10 cellular contexts compared by ENCODE assay signal in the genomic region with DNA sequence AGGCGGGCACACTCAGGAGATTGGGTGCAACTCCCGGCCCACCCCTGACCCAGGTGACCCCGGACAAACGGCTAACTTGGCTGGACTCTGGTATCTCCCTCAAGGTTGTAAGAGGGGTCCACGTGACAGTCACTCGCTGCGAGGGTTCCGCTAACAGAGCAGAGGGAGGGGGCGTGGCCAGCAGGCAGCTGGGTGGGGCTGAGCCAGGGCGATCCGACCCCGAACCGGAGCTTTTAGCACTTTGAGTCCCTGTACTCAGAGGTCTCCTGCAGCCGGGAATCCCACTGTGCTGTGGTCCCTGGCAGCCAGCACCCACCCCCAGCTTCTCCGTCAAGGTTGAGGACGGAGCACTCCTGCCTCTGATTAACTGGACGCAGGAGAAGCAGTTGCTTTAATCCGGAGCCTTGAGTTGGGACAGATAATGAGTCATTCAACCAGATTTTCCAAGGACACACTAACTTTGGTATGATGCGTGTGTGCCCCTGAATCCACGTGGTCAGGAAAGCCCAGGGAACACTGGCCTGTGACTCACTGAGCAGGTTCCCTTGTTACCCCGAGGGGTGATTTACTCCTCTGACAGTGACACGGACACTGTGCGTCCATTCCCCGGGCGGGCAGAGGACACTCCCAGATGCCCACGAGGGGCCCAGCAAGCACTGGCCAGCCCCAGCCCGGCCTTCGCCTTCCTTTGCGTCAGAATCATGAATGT. TPM values are rescaled to one million over a fixed set of nuclear protein-coding genes. Genes with fewer than 3 reads are reported as not detected.
DNase-seq lines count a peak whose midpoint lies in the region; FAIRE-seq and TF ChIP-seq lines count a peak whose summit lies in the region.
"Had no signal": no experiment of that assay in that cellular context is flagged by ENCODE, and none has a peak within 500 bp of the region (broad histone marks: within the 10 kb centered on the region; RNA-seq: fewer than 3 reads in every experiment).

No MANE protein-coding gene starts in this region.

- no peak for TF ChIP-seq CTCF in cardiac muscle cell (IDR thresholded peaks at IDR 0.05; ENCODE audit: low read depth, low read length)
- no peak for TF ChIP-seq CTCF in esophagus muscularis mucosa (IDR thresholded peaks at IDR 0.05)

- H3K4me3 ChIP-seq in cardiac muscle cell (peak overlapping the region; percentile 1), skeletal muscle satellite cell (ENCODE audit: low read length) (no peak overlapping the region), esophagus muscularis mucosa (peak overlapping the region in 2 of 4 donors; percentile 18 to 30), small intestine (ENCODE audit: low read depth in 1 of 2, low read length in 2 of 2) (no peak overlapping the region)
- H3K4me3 ChIP-seq: uterus had no signal

- peak; percentile 45 to 70 (median 47) for DNase-seq in NCI-H1417 (lab: John Stamatoyannopoulos, UW)
- DNase-seq in NCI-H1417 treated with DMSO at 0.1 percent for 48 hours (lab: John Stamatoyannopoulos, UW), result no peak
- peak; percentile 92 for DNase-seq in RPMI7951 (ENCODE audit: low read depth)
- DNase-seq in cardiac muscle cell (ENCODE audit: low read depth in 1 of 2, low spot score in 1 of 2), result peak; percentile 2 to 82
- no peak for DNase-seq in esophagus muscularis mucosa (ENCODE audit: extremely low spot score)
- DNase-seq in NCI-H2029 treated with DMSO at 0.1 percent for 48 hours (lab: John Stamatoyannopoulos, UW), result no peak
- no peak for DNase-seq in small intestine

- intact Hi-C loops in esophagus muscularis mucosa (cut with DNase I), result no loop called here

- peaks cover 10% of the 10 kb centered on the region for H3K27me3 ChIP-seq in cardiac muscle cell
- H3K27me3 ChIP-seq in skeletal muscle satellite cell (ENCODE audit: control insufficient read depth, insufficient read depth, low read length), result peaks cover 10% of the 10 kb centered on the region
- H3K27me3 ChIP-seq in esophagus muscularis mucosa, result peaks cover 0 to 87% (median 3%) of the 10 kb centered on the region in 4 donors
- H3K27me3 ChIP-seq in small intestine (ENCODE audit: control insufficient read depth in 2 of 2, insufficient read depth in 2 of 2, low read length in 2 of 2), result no peaks in the 10 kb centered on the region

- TF ChIP-seq EP300 in esophagus muscularis mucosa (IDR thresholded peaks at IDR 0.05), result no peak

- FAIRE-seq in small intestine (lab: Jason Lieb, UNC), result no peak

- peak overlapping the region; percentile 59 for H3K4me2 ChIP-seq in skeletal muscle satellite cell (ENCODE audit: low read length)

- 66% methylated on average over 10 of the region's 29 CpGs for WGBS in esophagus muscularis mucosa
- WGBS in small intestine, 3 donors, result 13 to 38% (median 37%) methylated on average over 29 of the region's 29 CpGs

- H3K36me3 ChIP-seq in cardiac muscle cell, result no peaks in the 10 kb centered on the region
- no peaks in the 10 kb centered on the region for H3K36me3 ChIP-seq in skeletal muscle satellite cell (ENCODE audit: insufficient read depth, low read length)
- no peaks in the 10 kb centered on the region for H3K36me3 ChIP-seq in esophagus muscularis mucosa
- no peaks in the 10 kb centered on the region for H3K36me3 ChIP-seq in small intestine (ENCODE audit: control insufficient read depth in 2 of 2, insufficient read depth in 2 of 2, low read length in 2 of 2)
- H3K36me3 ChIP-seq: uterus had no signal

- no peak for TF ChIP-seq POLR2A in esophagus muscularis mucosa (IDR thresholded peaks at IDR 0.05; ENCODE audit: low read depth)

- H3K27ac ChIP-seq in cardiac muscle cell, result no peak overlapping the region
- H3K27ac ChIP-seq in esophagus muscularis mucosa (replicated peaks in 1 of 4), result no peak overlapping the region
- no peak overlapping the region for H3K27ac ChIP-seq in small intestine (ENCODE audit: low read depth in 1 of 2, low read length in 1 of 2)
- H3K27ac ChIP-seq: uterus had no signal

- H3K4me1 ChIP-seq in cardiac muscle cell (ENCODE audit: low read depth), result no peaks in the 10 kb centered on the region
- no peaks in the 10 kb centered on the region for H3K4me1 ChIP-seq in skeletal muscle satellite cell (ENCODE audit: control insufficient read depth, insufficient read depth, low read length)
- peaks cover 5 to 15% (median 10%) of the 10 kb centered on the region in 4 donors for H3K4me1 ChIP-seq in esophagus muscularis mucosa
- no peaks in the 10 kb centered on the region for H3K4me1 ChIP-seq in small intestine (ENCODE audit: control insufficient read depth in 2 of 2, insufficient read depth in 1 of 2, low read depth in 1 of 2, low read length in 1 of 2)
- H3K4me1 ChIP-seq: uterus had no signal

- no peaks in the 10 kb centered on the region for H3K9me3 ChIP-seq in cardiac muscle cell (ENCODE audit: low read depth)
- no peaks in the 10 kb centered on the region for H3K9me3 ChIP-seq in skeletal muscle satellite cell (replicated peaks; ENCODE audit: low read length)
- H3K9me3 ChIP-seq in esophagus muscularis mucosa, result no peaks in the 10 kb centered on the region
- no peaks in the 10 kb centered on the region for H3K9me3 ChIP-seq in small intestine (ENCODE audit: control insufficient read depth, low read depth)
- H3K9me3 ChIP-seq: uterus had no signal

- no peak overlapping the region for H3K9ac ChIP-seq in skeletal muscle satellite cell (ENCODE audit: low read depth, low read length)

RNA-seq across cellular contexts. Expression of gene TRPM2, which starts 16.8 kb away (rescaled TPM):
- 6.7 and 10.4 TPM in 2 replicates for total RNA-seq in RPMI7951 (2014; rRNA removed; shearing (Covaris generic))
- total RNA-seq in cardiac muscle cell (not detected in 2 replicates), esophagus muscularis mucosa (1 to 10 TPM; 1.6 to 3.5 (median 2.7) TPM)
- polyA plus RNA-seq in cardiac muscle cell (not detected in 2 replicates), small intestine (1 to 10 TPM in 2 of 3 donors, under 1 TPM in 1; 0.89 to 2.7 (median 2.7) TPM)
- total RNA-seq in skeletal muscle satellite cell (2012; rRNA removed), result not detected in 2 replicates
- polyA plus RNA-seq: AG04450 had no signal

RNA-seq across cellular contexts. Expression of gene CFAP410, which starts 31.0 kb away (rescaled TPM):
- 5.9 and 9.8 TPM in 2 replicates for total RNA-seq in RPMI7951 (2014; rRNA removed; shearing (Covaris generic))
- 40.9 and 46.7 TPM in 2 replicates for total RNA-seq in cardiac muscle cell
- polyA plus RNA-seq in cardiac muscle cell, result 34.0 and 37.1 TPM in 2 replicates
- 5.1 and 8.5 TPM in 2 replicates for total RNA-seq in skeletal muscle satellite cell (2012; rRNA removed)
- 10 to 100 TPM; 26.6 to 43.5 (median 32.3) TPM for total RNA-seq in esophagus muscularis mucosa
- polyA plus RNA-seq in small intestine, result 10 to 100 TPM; 17.9 to 35.9 (median 32.1) TPM

Comparison
In these comparisons a context has a peak if more than half of its experiments do, and no peak if none do; other contexts are left out.
1. DNase-seq: peak in NCI-H1417 (3 of 3), RPMI7951 (single experiment) and cardiac muscle cell (2 of 2); none in NCI-H1417 treated with DMSO at 0.1 percent for 48 hours (single experiment), esophagus muscularis mucosa (single experiment), NCI-H2029 treated with DMSO at 0.1 percent for 48 hours (single experiment) and small intestine (single experiment).